Comparison of ENCODE assay signal across 1 cellular context in the genomic region with DNA sequence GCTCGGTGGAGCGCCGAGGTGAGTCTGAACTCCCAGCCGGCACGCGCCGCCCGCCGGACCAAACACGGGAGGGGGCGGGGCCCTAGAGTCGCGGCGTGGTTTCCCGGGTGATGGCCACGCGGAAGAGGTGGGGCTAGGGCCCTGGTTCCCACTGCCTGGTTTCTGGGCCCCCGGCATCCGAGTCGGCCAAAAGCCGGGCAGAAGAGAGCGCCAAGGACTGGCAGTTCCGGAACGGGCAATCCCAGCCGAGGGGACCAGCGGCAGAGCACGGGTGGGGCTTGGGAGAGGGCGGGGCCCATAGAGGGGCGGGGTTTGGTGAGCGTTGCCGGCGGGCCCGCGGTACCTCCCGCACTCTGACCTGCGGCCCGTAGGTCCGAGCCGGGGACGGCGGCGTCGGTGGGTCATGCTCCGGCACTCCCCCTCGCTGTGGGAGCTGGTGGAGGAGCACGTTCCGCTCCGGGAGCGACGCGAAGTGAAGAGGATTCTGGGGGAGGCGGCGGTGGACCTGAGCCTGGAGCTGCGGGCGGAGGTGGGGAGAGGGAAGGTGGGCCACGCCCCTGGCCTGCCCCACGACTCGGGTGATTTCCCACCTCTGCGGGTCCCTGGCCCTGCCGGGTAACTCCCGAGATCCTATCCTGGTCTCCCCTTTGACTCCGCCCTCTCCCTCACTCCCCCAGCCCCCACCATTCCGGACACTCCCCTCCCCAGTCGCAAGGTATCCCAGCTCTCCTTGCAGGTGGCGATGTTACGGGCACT.
TF ChIP-seq lines count a peak whose summit lies in the region.

A gene (plus strand): TSS at position 124 of the 756 bp plus-strand sequence. CDS start 280 bp downstream, at position 404.

TF ChIP-seq in GM12878, 131 proteins besides CTCF, POLR2A, EP300 and RAD21 (continued from another document):
- TF ChIP-seq, protein P1, sequence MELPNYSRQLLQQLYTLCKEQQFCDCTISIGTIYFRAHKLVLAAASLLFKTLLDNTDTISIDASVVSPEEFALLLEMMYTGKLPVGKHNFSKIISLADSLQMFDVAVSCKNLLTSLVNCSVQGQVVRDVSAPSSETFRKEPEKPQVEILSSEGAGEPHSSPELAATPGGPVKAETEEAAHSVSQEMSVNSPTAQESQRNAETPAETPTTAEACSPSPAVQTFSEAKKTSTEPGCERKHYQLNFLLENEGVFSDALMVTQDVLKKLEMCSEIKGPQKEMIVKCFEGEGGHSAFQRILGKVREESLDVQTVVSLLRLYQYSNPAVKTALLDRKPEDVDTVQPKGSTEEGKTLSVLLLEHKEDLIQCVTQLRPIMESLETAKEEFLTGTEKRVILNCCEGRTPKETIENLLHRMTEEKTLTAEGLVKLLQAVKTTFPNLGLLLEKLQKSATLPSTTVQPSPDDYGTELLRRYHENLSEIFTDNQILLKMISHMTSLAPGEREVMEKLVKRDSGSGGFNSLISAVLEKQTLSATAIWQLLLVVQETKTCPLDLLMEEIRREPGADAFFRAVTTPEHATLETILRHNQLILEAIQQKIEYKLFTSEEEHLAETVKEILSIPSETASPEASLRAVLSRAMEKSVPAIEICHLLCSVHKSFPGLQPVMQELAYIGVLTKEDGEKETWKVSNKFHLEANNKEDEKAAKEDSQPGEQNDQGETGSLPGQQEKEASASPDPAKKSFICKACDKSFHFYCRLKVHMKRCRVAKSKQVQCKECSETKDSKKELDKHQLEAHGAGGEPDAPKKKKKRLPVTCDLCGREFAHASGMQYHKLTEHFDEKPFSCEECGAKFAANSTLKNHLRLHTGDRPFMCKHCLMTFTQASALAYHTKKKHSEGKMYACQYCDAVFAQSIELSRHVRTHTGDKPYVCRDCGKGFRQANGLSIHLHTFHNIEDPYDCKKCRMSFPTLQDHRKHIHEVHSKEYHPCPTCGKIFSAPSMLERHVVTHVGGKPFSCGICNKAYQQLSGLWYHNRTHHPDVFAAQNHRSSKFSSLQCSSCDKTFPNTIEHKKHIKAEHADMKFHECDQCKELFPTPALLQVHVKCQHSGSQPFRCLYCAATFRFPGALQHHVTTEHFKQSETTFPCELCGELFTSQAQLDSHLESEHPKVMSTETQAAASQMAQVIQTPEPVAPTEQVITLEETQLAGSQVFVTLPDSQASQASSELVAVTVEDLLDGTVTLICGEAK (IDR thresholded peaks at IDR 0.05; ENCODE audit: borderline replicate concordance): peak; percentile 63
- TF ChIP-seq DPF2 (IDR thresholded peaks at IDR 0.05) (no peak), BMI1 (IDR thresholded peaks at IDR 0.05; ENCODE audit: borderline replicate concordance) (peak; percentile 51; the same call in 1 of the 2 replicates), IKZF2 (IDR thresholded peaks at IDR 0.05) (peak in 1 of 2 experiments; percentile 5; a peak in 1 of 4 replicates), SIX5 (IDR thresholded peaks at IDR 0.05; ENCODE audit: low read depth, low read length, severe bottlenecking) (no peak), JUND (IDR thresholded peaks at IDR 0.05; ENCODE audit: low read depth, low read length) (no peak), GATAD2B (conservative IDR thresholded peaks at IDR 0.05; ENCODE audit: low read depth) (0 out of 2 replicates have a peak, but pooled peaks have one; percentile 35), CREM (IDR thresholded peaks at IDR 0.05; ENCODE audit: low read depth) (0 out of 2 replicates have a peak, but pooled peaks have one; percentile 15), SRF (IDR thresholded peaks at IDR 0.05; ENCODE audit: low read depth in 2 of 2, low read length in 2 of 2) (0 out of 4 replicates have a peak, but pooled peaks of 1 of the 2 experiments have one; percentile 27), SUPT20H (IDR thresholded peaks at IDR 0.05; ENCODE audit: borderline replicate concordance, control insufficient read depth, low read depth, low read length) (no peak), RUNX3 (IDR thresholded peaks at IDR 0.05; ENCODE audit: low read length) (no peak), LARP7 (IDR thresholded peaks at IDR 0.05) (0 out of 2 replicates have a peak, but pooled peaks have one; percentile 40), BHLHE40 (IDR thresholded peaks at IDR 0.05; ENCODE audit: borderline replicate concordance in 1 of 2, low read depth in 2 of 2, low read length in 1 of 2) (peak; percentile 95 to 98), POU2F2 (IDR thresholded peaks at IDR 0.05; ENCODE audit: borderline replicate concordance, low read depth, low read length) (peak; percentile 13; the same call in 1 of the 3 replicates), RBBP5 (conservative IDR thresholded peaks at IDR 0.05) (no peak), MEF2B (IDR thresholded peaks at IDR 0.05; ENCODE audit: partially characterized antibody, poor library complexity, severe bottlenecking) (peak; percentile 74), MXI1 (IDR thresholded peaks at IDR 0.05; ENCODE audit: low read depth, low read length) (peak; percentile 95), ATF7 (IDR thresholded peaks at IDR 0.05; ENCODE audit: low read depth) (no peak), SIN3A (IDR thresholded peaks at IDR 0.05; ENCODE audit: low read depth, low read length) (peak; percentile 88; the same call in 1 of the 2 replicates), NR2F1 (conservative IDR thresholded peaks at IDR 0.05) (0 out of 2 replicates have a peak, but pooled peaks have one; percentile 36), RCOR1 (conservative IDR thresholded peaks at IDR 0.05; ENCODE audit: low read depth, low read length) (no peak)
- TF ChIP-seq, protein P2, sequence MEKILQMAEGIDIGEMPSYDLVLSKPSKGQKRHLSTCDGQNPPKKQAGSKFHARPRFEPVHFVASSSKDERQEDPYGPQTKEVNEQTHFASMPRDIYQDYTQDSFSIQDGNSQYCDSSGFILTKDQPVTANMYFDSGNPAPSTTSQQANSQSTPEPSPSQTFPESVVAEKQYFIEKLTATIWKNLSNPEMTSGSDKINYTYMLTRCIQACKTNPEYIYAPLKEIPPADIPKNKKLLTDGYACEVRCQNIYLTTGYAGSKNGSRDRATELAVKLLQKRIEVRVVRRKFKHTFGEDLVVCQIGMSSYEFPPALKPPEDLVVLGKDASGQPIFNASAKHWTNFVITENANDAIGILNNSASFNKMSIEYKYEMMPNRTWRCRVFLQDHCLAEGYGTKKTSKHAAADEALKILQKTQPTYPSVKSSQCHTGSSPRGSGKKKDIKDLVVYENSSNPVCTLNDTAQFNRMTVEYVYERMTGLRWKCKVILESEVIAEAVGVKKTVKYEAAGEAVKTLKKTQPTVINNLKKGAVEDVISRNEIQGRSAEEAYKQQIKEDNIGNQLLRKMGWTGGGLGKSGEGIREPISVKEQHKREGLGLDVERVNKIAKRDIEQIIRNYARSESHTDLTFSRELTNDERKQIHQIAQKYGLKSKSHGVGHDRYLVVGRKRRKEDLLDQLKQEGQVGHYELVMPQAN (conservative IDR thresholded peaks at IDR 0.05): peak; percentile 56; the same call in 1 of the 2 replicates
- TF ChIP-seq, protein P3, sequence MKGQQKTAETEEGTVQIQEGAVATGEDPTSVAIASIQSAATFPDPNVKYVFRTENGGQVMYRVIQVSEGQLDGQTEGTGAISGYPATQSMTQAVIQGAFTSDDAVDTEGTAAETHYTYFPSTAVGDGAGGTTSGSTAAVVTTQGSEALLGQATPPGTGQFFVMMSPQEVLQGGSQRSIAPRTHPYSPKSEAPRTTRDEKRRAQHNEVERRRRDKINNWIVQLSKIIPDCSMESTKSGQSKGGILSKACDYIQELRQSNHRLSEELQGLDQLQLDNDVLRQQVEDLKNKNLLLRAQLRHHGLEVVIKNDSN (IDR thresholded peaks at IDR 0.05; ENCODE audit: borderline replicate concordance, extremely low read length, insufficient read depth, low read depth, low read length): peak; percentile 34
- TF ChIP-seq, protein P4, sequence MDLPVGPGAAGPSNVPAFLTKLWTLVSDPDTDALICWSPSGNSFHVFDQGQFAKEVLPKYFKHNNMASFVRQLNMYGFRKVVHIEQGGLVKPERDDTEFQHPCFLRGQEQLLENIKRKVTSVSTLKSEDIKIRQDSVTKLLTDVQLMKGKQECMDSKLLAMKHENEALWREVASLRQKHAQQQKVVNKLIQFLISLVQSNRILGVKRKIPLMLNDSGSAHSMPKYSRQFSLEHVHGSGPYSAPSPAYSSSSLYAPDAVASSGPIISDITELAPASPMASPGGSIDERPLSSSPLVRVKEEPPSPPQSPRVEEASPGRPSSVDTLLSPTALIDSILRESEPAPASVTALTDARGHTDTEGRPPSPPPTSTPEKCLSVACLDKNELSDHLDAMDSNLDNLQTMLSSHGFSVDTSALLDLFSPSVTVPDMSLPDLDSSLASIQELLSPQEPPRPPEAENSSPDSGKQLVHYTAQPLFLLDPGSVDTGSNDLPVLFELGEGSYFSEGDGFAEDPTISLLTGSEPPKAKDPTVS (IDR thresholded peaks at IDR 0.05; ENCODE audit: low read depth, low read length): no peak
